ENCODE assay signal across 1 cellular context in the genomic region with DNA sequence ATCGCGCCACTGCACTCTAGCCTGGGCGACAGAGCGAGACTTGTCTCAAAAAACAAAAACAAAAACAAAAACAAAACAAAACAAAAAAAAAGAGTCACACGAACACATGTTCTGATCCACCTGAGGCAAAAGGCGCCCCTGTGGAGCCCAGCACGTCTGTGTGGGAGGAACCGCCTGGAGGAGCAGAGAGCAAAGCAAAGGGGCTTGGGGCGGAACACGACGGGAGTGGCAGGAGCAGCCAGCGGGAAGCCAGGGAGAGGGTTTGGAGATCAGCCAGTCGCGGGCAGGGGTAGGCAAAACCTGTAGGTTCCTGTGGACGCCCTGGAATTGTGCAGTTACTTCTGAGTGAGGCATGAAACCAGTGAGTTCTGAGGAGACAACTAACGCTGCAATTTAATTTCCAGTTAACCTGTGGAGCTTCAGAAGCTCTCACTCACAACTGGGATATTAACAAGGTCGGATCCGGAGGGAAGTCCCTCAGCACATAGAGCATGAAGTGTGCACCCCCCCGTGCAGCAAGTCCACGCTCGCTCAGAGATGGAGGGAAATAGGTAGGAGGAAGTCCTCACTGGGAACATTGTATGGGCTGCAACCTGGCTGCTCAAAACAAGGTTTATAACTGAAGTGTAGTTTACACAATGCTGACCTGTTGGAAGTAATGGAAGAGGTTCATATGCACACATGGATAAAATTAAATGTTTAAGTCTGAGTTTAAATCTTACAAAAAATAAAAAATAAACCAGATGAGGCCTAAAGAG.
TF ChIP-seq lines count a peak whose summit lies in the region.

No MANE protein-coding gene starts in this region.

TF ChIP-seq in WTC11, 78 proteins besides CTCF, POLR2A, EP300 and RAD21 (continued from another document):
- TF ChIP-seq, protein P1, sequence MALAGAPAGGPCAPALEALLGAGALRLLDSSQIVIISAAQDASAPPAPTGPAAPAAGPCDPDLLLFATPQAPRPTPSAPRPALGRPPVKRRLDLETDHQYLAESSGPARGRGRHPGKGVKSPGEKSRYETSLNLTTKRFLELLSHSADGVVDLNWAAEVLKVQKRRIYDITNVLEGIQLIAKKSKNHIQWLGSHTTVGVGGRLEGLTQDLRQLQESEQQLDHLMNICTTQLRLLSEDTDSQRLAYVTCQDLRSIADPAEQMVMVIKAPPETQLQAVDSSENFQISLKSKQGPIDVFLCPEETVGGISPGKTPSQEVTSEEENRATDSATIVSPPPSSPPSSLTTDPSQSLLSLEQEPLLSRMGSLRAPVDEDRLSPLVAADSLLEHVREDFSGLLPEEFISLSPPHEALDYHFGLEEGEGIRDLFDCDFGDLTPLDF (CRISPR knock-in tag; IDR thresholded peaks at IDR 0.05) = no peak
- TF ChIP-seq TEAD1 (CRISPR knock-in tag; IDR thresholded peaks at IDR 0.05) = no peak
